8 cellular contexts compared by ENCODE assay signal in the genomic region with DNA sequence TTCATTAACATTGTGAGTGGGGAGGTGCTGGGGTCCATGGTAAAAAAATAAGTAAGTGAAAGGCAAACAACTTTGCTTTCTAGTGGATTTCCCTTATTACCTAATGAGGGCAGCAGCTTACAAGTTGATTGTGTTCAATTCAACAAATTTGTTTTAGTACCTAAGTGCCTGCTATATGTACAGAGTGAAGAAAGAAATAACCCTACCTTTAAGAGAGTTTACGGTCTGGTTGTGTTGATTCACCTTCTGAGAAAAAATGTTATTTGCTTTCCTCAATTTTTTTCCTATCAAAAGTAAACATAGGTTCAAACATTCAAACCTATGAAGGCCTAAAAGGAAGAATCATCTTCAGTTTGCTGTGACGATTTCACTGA. TPM values are rescaled to one million over a fixed set of nuclear protein-coding genes. Genes with fewer than 3 reads are reported as not detected.
DNase-seq lines count a peak whose midpoint lies in the region; ATAC-seq and TF ChIP-seq lines count a peak whose summit lies in the region.

No MANE protein-coding gene starts in this region.

- no peak for DNase-seq in Calu3
- DNase-seq in NCI-H69 (lab: John Stamatoyannopoulos, UW): peak; percentile 16
- DNase-seq in glutamatergic neuron: no peak
- peak; percentile 35 for DNase-seq in renal cortical epithelial cell (ENCODE audit: low read depth)
- DNase-seq in NOMO-1 treated with dmso at 0.1 percent for 144 hours (lab: John Stamatoyannopoulos, UW; ENCODE audit: unreplicated experiment): no peak
- DNase-seq in activated CD4-positive, alpha-beta T cell treated with anti-CD3 and anti-CD28 coated beads, Interleukin-2, amount 10 ng/mL, durations not matched to agents 24 days and 14 days: no peak

- H3K27ac Mint-ChIP-seq in Calu3 (ENCODE audit: unreplicated experiment) (peak overlapping the region; percentile 32), glutamatergic neuron (ENCODE audit: unreplicated experiment) (no peak overlapping the region)
- H3K27ac Mint-ChIP-seq in activated CD4-positive, alpha-beta T cell treated with anti-CD3 and anti-CD28 coated beads, Interleukin-2, amount 10 ng/mL, durations not matched to agents 24 days and 14 days: no peak overlapping the region

- H3K4me3 Mint-ChIP-seq in Calu3 (ENCODE audit: low read depth, unreplicated experiment) (peak overlapping the region; percentile 97), glutamatergic neuron (ENCODE audit: unreplicated experiment) (peak overlapping the region; percentile 25)
- H3K4me3 Mint-ChIP-seq in activated CD4-positive, alpha-beta T cell treated with anti-CD3 and anti-CD28 coated beads, Interleukin-2, amount 10 ng/mL, durations not matched to agents 24 days and 14 days: no peak overlapping the region

- TF ChIP-seq CTCF in Calu3 (IDR thresholded peaks at IDR 0.05; ENCODE audit: unreplicated experiment) (no peak), glutamatergic neuron (IDR thresholded peaks at IDR 0.05; ENCODE audit: partially characterized antibody, unreplicated experiment) (no peak)

- BruUV-seq in Calu3 (replicated peaks; lab: Mats Ljungman, UMichigan): no TSS peak

- H3K9me3 Mint-ChIP-seq in Calu3 (ENCODE audit: low read depth, unreplicated experiment): no peaks in the 10 kb centered on the region
- peaks cover 14% of the 10 kb centered on the region for H3K9me3 Mint-ChIP-seq in glutamatergic neuron (ENCODE audit: unreplicated experiment)
- no peaks in the 10 kb centered on the region for H3K9me3 Mint-ChIP-seq in activated CD4-positive, alpha-beta T cell treated with anti-CD3 and anti-CD28 coated beads, Interleukin-2, amount 10 ng/mL, durations not matched to agents 24 days and 14 days

- CTCF ChIA-PET in Calu3 (lab: Charles Lee): interaction anchor here (0.6 kb wide), 1 partner anchor 27 kb away, joined by 3 read pairs; no protein-coding TSS in a partner anchor

- H3K36me3 Mint-ChIP-seq in Calu3 (ENCODE audit: insufficient read depth, unreplicated experiment): peaks cover 28% of the 10 kb centered on the region
- H3K36me3 Mint-ChIP-seq in glutamatergic neuron (ENCODE audit: unreplicated experiment): no peaks in the 10 kb centered on the region
- no peaks in the 10 kb centered on the region for H3K36me3 Mint-ChIP-seq in activated CD4-positive, alpha-beta T cell treated with anti-CD3 and anti-CD28 coated beads, Interleukin-2, amount 10 ng/mL, durations not matched to agents 24 days and 14 days (ENCODE audit: low read depth)

- ATAC-seq in GM18868 (IDR thresholded peaks at IDR 0.05; ENCODE audit: unreplicated experiment) (no peak), GM21360 (IDR thresholded peaks at IDR 0.05; ENCODE audit: unreplicated experiment) (no peak)

- H3K27me3 Mint-ChIP-seq in Calu3 (ENCODE audit: unreplicated experiment): no peaks in the 10 kb centered on the region
- peaks cover 11% of the 10 kb centered on the region for H3K27me3 Mint-ChIP-seq in glutamatergic neuron (ENCODE audit: unreplicated experiment)
- peaks cover 48% of the 10 kb centered on the region for H3K27me3 Mint-ChIP-seq in activated CD4-positive, alpha-beta T cell treated with anti-CD3 and anti-CD28 coated beads, Interleukin-2, amount 10 ng/mL, durations not matched to agents 24 days and 14 days

- intact Hi-C loops in Calu3 (cut with micrococcal nuclease; ENCODE audit: unreplicated experiment): loop anchor here (10.0 kb wide), 1 partner anchor 120 kb away; a partner anchor contains a TSS
- intact Hi-C loops in activated CD4-positive, alpha-beta T cell treated with anti-CD3 and anti-CD28 coated beads, Interleukin-2, amount 10 ng/mL, durations not matched to agents 24 days and 14 days (cut with micrococcal nuclease): no loop called here

- H3K4me1 Mint-ChIP-seq in Calu3 (ENCODE audit: low read depth, unreplicated experiment) (peaks cover 31% of the 10 kb centered on the region), glutamatergic neuron (ENCODE audit: low read depth, unreplicated experiment) (peaks cover 13% of the 10 kb centered on the region)
- peaks cover 10% of the 10 kb centered on the region for H3K4me1 Mint-ChIP-seq in activated CD4-positive, alpha-beta T cell treated with anti-CD3 and anti-CD28 coated beads, Interleukin-2, amount 10 ng/mL, durations not matched to agents 24 days and 14 days

RNA-seq across cellular contexts. Expression of a gene that starts 1.6 kb away (rescaled TPM):
- total RNA-seq in Calu3 (2022): 611 and 687 TPM in 2 replicates
- 385 TPM for total RNA-seq in glutamatergic neuron (ENCODE audit: unreplicated experiment)
- 415 and 447 TPM in 2 replicates for total RNA-seq in renal cortical epithelial cell
- 52.6 and 53.8 TPM in 2 replicates for total RNA-seq in activated CD4-positive, alpha-beta T cell treated with anti-CD3 and anti-CD28 coated beads, Interleukin-2, amount 10 ng/mL, durations not matched to agents 24 days and 14 days

Comparison
In these comparisons a context has a peak if more than half of its experiments do, and no peak if none do; other contexts are left out.
1. DNase-seq: peak in NCI-H69 (single experiment) and renal cortical epithelial cell (single experiment); none in Calu3 (single experiment), glutamatergic neuron (single experiment), NOMO-1 treated with dmso at 0.1 percent for 144 hours (single experiment) and activated CD4-positive, alpha-beta T cell treated with anti-CD3 and anti-CD28 coated beads, Interleukin-2, amount 10 ng/mL, durations not matched to agents 24 days and 14 days (single experiment).